8 cellular contexts compared by ENCODE assay signal in the genomic region with DNA sequence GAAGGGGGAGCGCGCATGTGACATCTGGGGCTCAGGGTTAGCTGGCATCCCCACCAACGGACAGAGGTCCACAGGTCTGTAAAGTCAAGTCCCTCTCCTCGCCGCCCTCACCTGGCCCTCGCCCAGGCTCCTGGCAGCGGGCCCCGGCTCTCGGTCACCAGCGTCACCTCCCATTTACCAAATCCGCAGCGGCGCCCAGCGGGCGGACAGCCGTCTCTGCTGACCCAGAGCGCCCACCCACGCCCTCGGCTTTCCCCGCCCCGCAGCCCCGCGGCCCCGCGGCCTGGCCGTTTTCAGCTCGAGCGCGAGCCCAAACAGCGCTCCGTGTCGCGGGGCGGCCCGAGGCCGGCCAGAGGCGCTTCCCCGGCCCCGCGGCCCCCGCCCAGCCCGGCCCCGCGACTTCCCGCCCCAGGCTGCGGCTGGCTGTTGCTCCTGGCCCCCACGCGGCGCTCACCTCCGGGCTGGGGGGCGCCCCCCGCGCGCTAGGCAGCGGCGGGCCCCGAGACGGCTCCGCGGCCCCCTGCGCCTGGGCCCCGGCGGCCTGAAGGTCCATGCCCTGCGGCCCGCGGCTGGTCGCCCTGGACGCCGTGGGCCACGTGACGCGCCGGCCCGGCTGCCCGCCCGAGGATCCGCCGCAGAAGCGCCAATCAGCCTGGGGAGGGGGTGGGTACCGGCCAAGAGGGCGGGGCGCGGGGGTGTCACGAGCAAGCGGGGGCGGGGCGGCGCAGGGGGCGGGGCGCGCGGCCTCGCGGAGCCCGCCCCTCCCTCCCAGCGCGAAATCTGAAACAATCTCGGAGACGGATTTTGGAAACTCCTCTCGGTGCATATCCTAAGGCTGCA.
A peak's percentile ranks its signal among the peaks of the same experiment; 100 is the strongest.
DNase-seq lines count a peak whose midpoint lies in the region; ATAC-seq and TF ChIP-seq lines count a peak whose summit lies in the region.

A gene with protein sequence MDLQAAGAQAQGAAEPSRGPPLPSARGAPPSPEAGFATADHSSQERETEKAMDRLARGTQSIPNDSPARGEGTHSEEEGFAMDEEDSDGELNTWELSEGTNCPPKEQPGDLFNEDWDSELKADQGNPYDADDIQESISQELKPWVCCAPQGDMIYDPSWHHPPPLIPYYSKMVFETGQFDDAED (minus strand): TSS at position 598 of the 840 bp plus-strand sequence. CDS start 45 bp downstream, at position 553.

- peak; percentile 73 for ATAC-seq in HG02943 (IDR thresholded peaks at IDR 0.05; ENCODE audit: low read depth, unreplicated experiment)
- peak; percentile 82 to 86 for ATAC-seq in activated CD4-positive, CD25-positive, alpha-beta regulatory T cell treated with anti-CD3 and anti-CD28 coated beads, Interleukin-2, amount 50 U/mL, for 24 hours
- ATAC-seq in central memory CD8-positive, alpha-beta T cell (replicated peaks; ENCODE audit: extremely low read depth, poor library complexity, severe bottlenecking): peak; percentile 79
- ATAC-seq in GM19455 (IDR thresholded peaks at IDR 0.05; ENCODE audit: unreplicated experiment): no peak

- H3K36me3 Mint-ChIP-seq in central memory CD8-positive, alpha-beta T cell (ENCODE audit: insufficient read depth): peaks cover 21% of the 10 kb centered on the region

- DNase-seq in GM12864 (ENCODE audit: low read depth) (no peak), NCI-H2227 (lab: John Stamatoyannopoulos, UW; ENCODE audit: unreplicated experiment) (peak; percentile 81), islet precursor cell (peak; percentile 97)
- DNase-seq in central memory CD8-positive, alpha-beta T cell (ENCODE audit: low spot score in 2 of 2): peak; percentile 37 to 47
- DNase-seq in stimulated activated CD4-positive, alpha-beta T cell treated with anti-CD3 and anti-CD28 coated beads, Interleukin-12 subunit alpha, Interleukin-12 subunit beta, amount 100 ng/mL, for 4 hours: peak; percentile 82

- no peaks in the 10 kb centered on the region for H3K9me3 Mint-ChIP-seq in central memory CD8-positive, alpha-beta T cell

- no peak within 1 kb of the TSS for H3K27ac Mint-ChIP-seq in central memory CD8-positive, alpha-beta T cell (ENCODE audit: low read depth)

- H3K27me3 Mint-ChIP-seq in central memory CD8-positive, alpha-beta T cell: no peaks in the 10 kb centered on the region

- H3K4me1 Mint-ChIP-seq in central memory CD8-positive, alpha-beta T cell: peaks cover 15% of the 10 kb centered on the region

- no peak for TF ChIP-seq CTCF in GM12864 (IDR thresholded peaks at IDR 0.05; ENCODE audit: low read depth, low read length, missing control alignments)

- peak within 1 kb of the TSS; percentile 77 for H3K4me3 Mint-ChIP-seq in central memory CD8-positive, alpha-beta T cell

- peak within 1 kb of the TSS; percentile 76 for H3K4me3 ChIP-seq in GM12864 (ENCODE audit: low read depth, low read length)
